In genomic region chr10:397321-398068, GRCh38 we compare ENCODE assay signal across 24 cellular contexts.
DNase-seq lines count a peak whose midpoint lies in the region; ATAC-seq, FAIRE-seq and TF ChIP-seq lines count a peak whose summit lies in the region.
"Had no signal": no experiment of that assay in that cellular context is flagged by ENCODE, and none has a peak within 500 bp of the region (broad histone marks: within the 10 kb centered on the region; RNA-seq: fewer than 3 reads in every experiment).

No MANE protein-coding gene starts in this region.

- peak overlapping the region; percentile 69 for H2AFZ ChIP-seq in trophoblast cell (ENCODE audit: insufficient read depth, low read length, poor library complexity)
- H2AFZ ChIP-seq: neural progenitor cell had no signal

- H3K36me3 ChIP-seq in Caco-2 (ENCODE audit: control insufficient read depth, insufficient read depth, low read length): no peaks in the 10 kb centered on the region
- no peaks in the 10 kb centered on the region for H3K36me3 ChIP-seq in bronchial epithelial cell (ENCODE audit: control insufficient read depth, insufficient read depth, low read length)
- H3K36me3 ChIP-seq in trophoblast cell (ENCODE audit: control insufficient read depth in 1 of 2, insufficient read depth in 2 of 2, low read length in 2 of 2): peaks cover 0 to 2% of the 10 kb centered on the region in 2 experiments
- no peaks in the 10 kb centered on the region for H3K36me3 ChIP-seq in brain microvascular endothelial cell (replicated peaks)
- H3K36me3 ChIP-seq in naive thymus-derived CD4-positive, alpha-beta T cell (ENCODE audit: control insufficient read depth in 2 of 3, insufficient read depth in 3 of 3, low read length in 3 of 3): no peaks in the 10 kb centered on the region
- H3K36me3 ChIP-seq: neural progenitor cell, spleen had no signal

- H3K9me3 ChIP-seq in Caco-2 (no peaks in the 10 kb centered on the region), trophoblast cell (ENCODE audit: insufficient read depth, low read depth, low read length) (no peaks in the 10 kb centered on the region)
- no peaks in the 10 kb centered on the region for H3K9me3 ChIP-seq in naive thymus-derived CD4-positive, alpha-beta T cell (ENCODE audit: control insufficient read depth in 2 of 3, low read length in 3 of 3)
- H3K9me3 ChIP-seq: SJSA1, spleen had no signal

- H3K27me3 ChIP-seq in Caco-2 (replicated peaks; ENCODE audit: control insufficient read depth, insufficient read depth, low read length): no peaks in the 10 kb centered on the region
- H3K27me3 ChIP-seq in bronchial epithelial cell (ENCODE audit: control insufficient read depth, insufficient read depth, low read length): no peaks in the 10 kb centered on the region
- H3K27me3 ChIP-seq in trophoblast cell (ENCODE audit: insufficient read depth, low read length): no peaks in the 10 kb centered on the region
- H3K27me3 ChIP-seq in brain microvascular endothelial cell (replicated peaks): no peaks in the 10 kb centered on the region
- H3K27me3 ChIP-seq in naive thymus-derived CD4-positive, alpha-beta T cell (ENCODE audit: control insufficient read depth in 2 of 2, insufficient read depth in 2 of 2, low read length in 2 of 2): no peaks in the 10 kb centered on the region
- H3K27me3 ChIP-seq: neural progenitor cell, SJSA1, spleen had no signal

- in situ Hi-C loops in brain microvascular endothelial cell (cut with HindIII; ENCODE audit: low pct_ligation_motif_present, low sequenced_read_pairs): no loop called here

- peak overlapping the region; percentile 72 for H2BK12ac ChIP-seq in trophoblast cell (ENCODE audit: low read length)

- peak overlapping the region; percentile 91 for H3K27ac ChIP-seq in trophoblast cell (ENCODE audit: low read depth, low read length)
- H3K27ac ChIP-seq in brain microvascular endothelial cell: no peak overlapping the region
- no peak overlapping the region for H3K27ac ChIP-seq in naive thymus-derived CD4-positive, alpha-beta T cell (ENCODE audit: low read depth, low read length)
- H3K27ac ChIP-seq: neural progenitor cell, SJSA1 had no signal

- peak overlapping the region; percentile 88 for H4K91ac ChIP-seq in trophoblast cell (ENCODE audit: low read depth, low read length)

- H3K14ac ChIP-seq in trophoblast cell (ENCODE audit: low read length): peak overlapping the region; percentile 85

- POLR2A ChIA-PET in Caco-2 (lab: Charles Lee): no interaction called here
- POLR2A ChIA-PET in activated CD8-positive, alpha-beta T cell treated with anti-CD3 and anti-CD28 coated beads, Interleukin-2, amount 10 ng/mL, durations not matched to agents 7 days and 5 days (lab: Charles Lee): no interaction called here
- POLR2A ChIA-PET in naive thymus-derived CD4-positive, alpha-beta T cell (lab: Charles Lee): no interaction called here

- peak overlapping the region; percentile 66 for H4K8ac ChIP-seq in trophoblast cell (ENCODE audit: low read depth, low read length)

- no TSS peak for BruUV-seq in Caco-2 (replicated peaks; lab: Mats Ljungman, UMichigan)

- H3K27ac Mint-ChIP-seq in Caco-2 (ENCODE audit: unreplicated experiment): peak overlapping the region; percentile 16
- no peak overlapping the region for H3K27ac Mint-ChIP-seq in activated CD8-positive, alpha-beta T cell treated with anti-CD3 and anti-CD28 coated beads, Interleukin-2, amount 10 ng/mL, durations not matched to agents 7 days and 5 days
- no peak overlapping the region for H3K27ac Mint-ChIP-seq in naive thymus-derived CD4-positive, alpha-beta T cell
- H3K27ac Mint-ChIP-seq: activated CD8-positive, alpha-beta memory T cell treated with anti-CD3 and anti-CD28 coated beads, Interleukin-2, amount 10 ng/mL, durations not matched to agents 7 days and 5 days; activated naive CD8-positive, alpha-beta T cell treated with anti-CD3 and anti-CD28 coated beads, Interleukin-2, amount 10 ng/mL, durations not matched to agents 7 days and 5 days; activated T-helper 2 cell treated with anti-CD3 and anti-CD28 coated beads, Interferon-gamma antibody, Interleukin-2, Interleukin-4, amounts not matched to agents 10 μg/mL and 5 μg/mL and 100 μg/mL, durations not matched to agents 14 hours and 24 hours and 36 hours; CD4-positive, alpha-beta T cell; neural progenitor cell; T-helper 2 cell treated with Interferon-gamma antibody and Interleukin-4, amounts not matched to agents 5 μg/mL and 100 μg/mL, for 36 hours had no signal

- peak overlapping the region; percentile 81 for H4K12ac ChIP-seq in trophoblast cell (ENCODE audit: low read depth, low read length)

- H3K27me3 Mint-ChIP-seq in Caco-2 (ENCODE audit: insufficient read depth, unreplicated experiment): no peaks in the 10 kb centered on the region
- peaks cover 3% of the 10 kb centered on the region for H3K27me3 Mint-ChIP-seq in activated CD8-positive, alpha-beta T cell treated with anti-CD3 and anti-CD28 coated beads, Interleukin-2, amount 10 ng/mL, durations not matched to agents 7 days and 5 days (ENCODE audit: low read depth)
- H3K27me3 Mint-ChIP-seq in naive thymus-derived CD4-positive, alpha-beta T cell: no peaks in the 10 kb centered on the region
- H3K27me3 Mint-ChIP-seq: activated CD8-positive, alpha-beta memory T cell treated with anti-CD3 and anti-CD28 coated beads, Interleukin-2, amount 10 ng/mL, durations not matched to agents 7 days and 5 days; CD4-positive, alpha-beta T cell had no signal

- peak overlapping the region; percentile 53 for H3K4ac ChIP-seq in trophoblast cell (ENCODE audit: low read depth, low read length)

- WGBS in trophoblast cell (ENCODE audit: extremely low coverage, insufficient coverage, insufficient read length): no CpG with 5 or more reads among the region's 18 CpGs

- H3K4me1 ChIP-seq in Caco-2 (peaks cover 5% of the 10 kb centered on the region; the same call in 1 of the 2 replicates), trophoblast cell (ENCODE audit: control insufficient read depth in 1 of 2, insufficient read depth in 2 of 2, low read length in 2 of 2) (peaks cover 20 to 26% of the 10 kb centered on the region in 2 experiments)
- H3K4me1 ChIP-seq in naive thymus-derived CD4-positive, alpha-beta T cell (ENCODE audit: control insufficient read depth in 2 of 2, insufficient read depth in 2 of 2, low read length in 2 of 2): no peaks in the 10 kb centered on the region
- H3K4me1 ChIP-seq: neural progenitor cell, SJSA1 had no signal

- TF ChIP-seq CTCF in Caco-2 (IDR thresholded peaks at IDR 0.05; ENCODE audit: insufficient read depth in 1 of 2, low read depth in 1 of 2, low read length in 1 of 2, severe bottlenecking in 1 of 2, unreplicated experiment in 1 of 2) (no peak), bronchial epithelial cell (IDR thresholded peaks at IDR 0.05; ENCODE audit: insufficient read depth, low read length, severe bottlenecking) (no peak), brain microvascular endothelial cell (IDR thresholded peaks at IDR 0.05; ENCODE audit: low read depth, low read length, missing control alignments) (no peak)

- no peak for DNase-seq in Caco-2
- peak; percentile 22 for DNase-seq in bronchial epithelial cell (ENCODE audit: low read depth)
- DNase-seq in trophoblast cell: no peak
- DNase-seq in brain microvascular endothelial cell: no peak
- no peak for DNase-seq in activated CD8-positive, alpha-beta T cell treated with anti-CD3 and anti-CD28 coated beads, Interleukin-2, amount 10 ng/mL, durations not matched to agents 7 days and 5 days
- DNase-seq in naive thymus-derived CD4-positive, alpha-beta T cell: no peak
- DNase-seq in activated CD4-positive, alpha-beta T cell treated with anti-CD3 and anti-CD28 coated beads, Interleukin-2, amount 50 U/mL, for 4 hours: no peak
- DNase-seq: activated CD4-positive, CD25-positive, alpha-beta regulatory T cell treated with anti-CD3 and anti-CD28 coated beads, Interleukin-2, amount 50 U/mL, for 72 hours; activated CD8-positive, alpha-beta memory T cell treated with anti-CD3 and anti-CD28 coated beads, Interleukin-2, amount 10 ng/mL, durations not matched to agents 7 days and 5 days; activated naive CD8-positive, alpha-beta T cell treated with anti-CD3 and anti-CD28 coated beads, Interleukin-2, amount 10 ng/mL, durations not matched to agents 7 days and 5 days; CD4-positive, alpha-beta T cell; GOT3; immature natural killer cell; NCI-H1092 treated with DMSO at 0.1 percent for 48 hours; NCI-H82; PC-3; spleen had no signal

- H3K9me3 Mint-ChIP-seq in Caco-2 (ENCODE audit: unreplicated experiment): no peaks in the 10 kb centered on the region
- H3K9me3 Mint-ChIP-seq in activated CD8-positive, alpha-beta T cell treated with anti-CD3 and anti-CD28 coated beads, Interleukin-2, amount 10 ng/mL, durations not matched to agents 7 days and 5 days (ENCODE audit: insufficient read depth): no peaks in the 10 kb centered on the region
- H3K9me3 Mint-ChIP-seq in naive thymus-derived CD4-positive, alpha-beta T cell: no peaks in the 10 kb centered on the region
- H3K9me3 Mint-ChIP-seq: activated naive CD8-positive, alpha-beta T cell treated with anti-CD3 and anti-CD28 coated beads, Interleukin-2, amount 10 ng/mL, durations not matched to agents 7 days and 5 days; activated T-helper 2 cell treated with anti-CD3 and anti-CD28 coated beads, Interferon-gamma antibody, Interleukin-2, Interleukin-4, amounts not matched to agents 10 μg/mL and 5 μg/mL and 100 μg/mL, durations not matched to agents 14 hours and 24 hours and 36 hours; CD4-positive, alpha-beta T cell; immature natural killer cell; neural progenitor cell; T-helper 2 cell treated with Interferon-gamma antibody and Interleukin-4, amounts not matched to agents 5 μg/mL and 100 μg/mL, for 36 hours had no signal

- H2BK120ac ChIP-seq in trophoblast cell (ENCODE audit: insufficient read depth, low read length, poor library complexity): peak overlapping the region; percentile 84

- peak overlapping the region; percentile 91 for H3K18ac ChIP-seq in trophoblast cell (ENCODE audit: low read length)

- peak overlapping the region; percentile 39 for H2AK5ac ChIP-seq in trophoblast cell (ENCODE audit: low read length)

- intact Hi-C loops in Caco-2 (cut with micrococcal nuclease; ENCODE audit: unreplicated experiment): no loop called here
- intact Hi-C loops in naive thymus-derived CD4-positive, alpha-beta T cell (cut with micrococcal nuclease): loop anchor here in 1 of 2 donors (5.0 kb wide), 1 partner anchor 75 kb away; no protein-coding TSS in a partner anchor

- H2BK5ac ChIP-seq in trophoblast cell (ENCODE audit: low read depth, low read length, poor library complexity): peak overlapping the region; percentile 78

- ATAC-seq in GM18511 (IDR thresholded peaks at IDR 0.05; ENCODE audit: unreplicated experiment): peak; percentile 69
- no peak for ATAC-seq in activated CD8-positive, alpha-beta T cell treated with anti-CD3 and anti-CD28 coated beads, Interleukin-2, amount 10 ng/mL, durations not matched to agents 7 days and 5 days
- ATAC-seq in naive thymus-derived CD4-positive, alpha-beta T cell: no peak
- ATAC-seq: activated CD8-positive, alpha-beta memory T cell treated with anti-CD3 and anti-CD28 coated beads, Interleukin-2, amount 10 ng/mL, durations not matched to agents 7 days and 5 days; PC-3 had no signal

- FAIRE-seq in bronchial epithelial cell (lab: Jason Lieb, UNC): no peak
- FAIRE-seq: endometrium had no signal

- no peak overlapping the region for H3K23ac ChIP-seq in trophoblast cell (ENCODE audit: low read length)

- H3K4me3 ChIP-seq in Caco-2 (ENCODE audit: low read depth, low read length) (no peak overlapping the region), bronchial epithelial cell (ENCODE audit: low read depth, low read length) (no peak overlapping the region), trophoblast cell (ENCODE audit: low read depth, low read length) (peak overlapping the region; percentile 43), brain microvascular endothelial cell (ENCODE audit: low read depth, low read length) (no peak overlapping the region)
- H3K4me3 ChIP-seq in naive thymus-derived CD4-positive, alpha-beta T cell (ENCODE audit: low read length): no peak overlapping the region
- H3K4me3 ChIP-seq: coronary artery, neural progenitor cell, SJSA1, spleen had no signal

- no peak overlapping the region for H3K4me3 Mint-ChIP-seq in Caco-2 (ENCODE audit: unreplicated experiment)
- no peak overlapping the region for H3K4me3 Mint-ChIP-seq in activated CD8-positive, alpha-beta T cell treated with anti-CD3 and anti-CD28 coated beads, Interleukin-2, amount 10 ng/mL, durations not matched to agents 7 days and 5 days
- H3K4me3 Mint-ChIP-seq in naive thymus-derived CD4-positive, alpha-beta T cell: no peak overlapping the region
- H3K4me3 Mint-ChIP-seq: activated CD8-positive, alpha-beta memory T cell treated with anti-CD3 and anti-CD28 coated beads, Interleukin-2, amount 10 ng/mL, durations not matched to agents 7 days and 5 days; activated naive CD8-positive, alpha-beta T cell treated with anti-CD3 and anti-CD28 coated beads, Interleukin-2, amount 10 ng/mL, durations not matched to agents 7 days and 5 days; CD4-positive, alpha-beta T cell; immature natural killer cell; neural progenitor cell; T-helper 2 cell treated with Interferon-gamma antibody and Interleukin-4, amounts not matched to agents 5 μg/mL and 100 μg/mL, for 36 hours had no signal

- H3K9ac ChIP-seq in trophoblast cell (ENCODE audit: low read length): no peak overlapping the region
- H3K9ac ChIP-seq: neural progenitor cell had no signal

- peaks cover 2% of the 10 kb centered on the region for H3K79me2 ChIP-seq in trophoblast cell (ENCODE audit: control insufficient read depth, insufficient read depth, low read length, poor library complexity)

- peaks cover 26% of the 10 kb centered on the region for H3K79me1 ChIP-seq in trophoblast cell (ENCODE audit: low read length)

- CTCF ChIA-PET in Caco-2 (lab: Charles Lee): no interaction called here
- CTCF ChIA-PET in activated CD8-positive, alpha-beta T cell treated with anti-CD3 and anti-CD28 coated beads, Interleukin-2, amount 10 ng/mL, durations not matched to agents 7 days and 5 days (lab: Charles Lee): no interaction called here
- CTCF ChIA-PET in naive thymus-derived CD4-positive, alpha-beta T cell (lab: Charles Lee): no interaction called here

- H3K36me3 Mint-ChIP-seq in Caco-2 (ENCODE audit: insufficient read depth, unreplicated experiment): peaks cover 4% of the 10 kb centered on the region
- H3K36me3 Mint-ChIP-seq in activated CD8-positive, alpha-beta T cell treated with anti-CD3 and anti-CD28 coated beads, Interleukin-2, amount 10 ng/mL, durations not matched to agents 7 days and 5 days (ENCODE audit: low read depth): no peaks in the 10 kb centered on the region
- peaks cover 0 to 6% (median 4%) of the 10 kb centered on the region in 5 donors for H3K36me3 Mint-ChIP-seq in naive thymus-derived CD4-positive, alpha-beta T cell
- H3K36me3 Mint-ChIP-seq: activated CD8-positive, alpha-beta memory T cell treated with anti-CD3 and anti-CD28 coated beads, Interleukin-2, amount 10 ng/mL, durations not matched to agents 7 days and 5 days; activated naive CD8-positive, alpha-beta T cell treated with anti-CD3 and anti-CD28 coated beads, Interleukin-2, amount 10 ng/mL, durations not matched to agents 7 days and 5 days; immature natural killer cell had no signal

- peaks cover 11% of the 10 kb centered on the region for H3K4me1 Mint-ChIP-seq in Caco-2 (ENCODE audit: low read depth, unreplicated experiment)
- H3K4me1 Mint-ChIP-seq in activated CD8-positive, alpha-beta T cell treated with anti-CD3 and anti-CD28 coated beads, Interleukin-2, amount 10 ng/mL, durations not matched to agents 7 days and 5 days (ENCODE audit: low read depth): peaks cover 7% of the 10 kb centered on the region
- peaks cover 0 to 6% (median 0%) of the 10 kb centered on the region in 7 donors for H3K4me1 Mint-ChIP-seq in naive thymus-derived CD4-positive, alpha-beta T cell

- H3K4me2 ChIP-seq in trophoblast cell (ENCODE audit: low read length): peak overlapping the region; percentile 76
- H3K4me2 ChIP-seq: neural progenitor cell had no signal
